Comparison of ENCODE assay signal across 8 cellular contexts in the genomic region with DNA sequence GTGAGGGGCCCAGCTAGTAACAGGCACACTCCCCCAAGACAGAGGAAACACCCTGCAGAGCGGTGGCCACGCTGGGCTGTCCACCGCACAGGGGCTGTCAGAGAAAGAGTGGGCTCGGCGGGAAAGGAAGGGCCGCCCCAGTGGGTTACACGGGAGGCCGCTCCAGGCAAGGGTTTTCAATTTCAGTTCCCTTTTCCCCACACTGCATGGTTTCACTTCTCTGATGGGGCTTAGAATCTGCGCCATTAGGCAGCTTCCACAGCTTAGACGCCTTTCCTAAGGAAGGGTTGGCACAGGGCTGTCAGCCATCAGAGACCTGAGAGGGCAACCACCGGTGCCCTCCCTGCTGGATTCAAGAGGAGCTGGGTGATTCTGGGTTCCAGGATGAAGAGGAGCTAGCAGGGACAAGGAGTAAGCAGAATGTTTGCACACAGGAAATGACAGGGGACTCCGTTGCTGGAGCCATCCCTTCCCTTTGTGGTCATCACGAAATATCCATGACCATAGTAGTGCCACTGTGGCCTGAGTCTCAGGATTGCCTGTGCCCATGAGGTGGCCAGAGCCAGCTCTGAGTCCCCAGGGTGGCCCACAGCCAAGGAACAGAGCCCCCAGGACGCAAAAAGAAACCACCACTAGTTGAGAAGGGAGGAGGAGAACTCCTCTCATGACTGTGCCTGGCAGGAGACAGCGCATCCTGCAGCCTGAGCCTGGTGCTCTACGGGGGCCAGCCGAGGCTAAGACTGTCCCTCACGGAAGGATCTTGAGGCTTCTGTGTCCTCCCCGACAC.
DNase-seq lines count a peak whose midpoint lies in the region; ATAC-seq and TF ChIP-seq lines count a peak whose summit lies in the region.

No MANE protein-coding gene starts in this region.

- H3K4me3 ChIP-seq in skeletal muscle tissue (ENCODE audit: low read length in 3 of 3): no peak overlapping the region

- H3K36me3 ChIP-seq in skeletal muscle tissue (ENCODE audit: control insufficient read depth in 3 of 3, insufficient read depth in 3 of 3, low read length in 3 of 3): no peaks in the 10 kb centered on the region

- H3K9me3 ChIP-seq in skeletal muscle tissue (ENCODE audit: control insufficient read depth in 3 of 3, low read length in 3 of 3): no peaks in the 10 kb centered on the region

- peaks cover 50% of the 10 kb centered on the region for H3K4me1 Mint-ChIP-seq in brain
- H3K4me1 Mint-ChIP-seq in mesothelial cell of epicardium: peaks cover 10% of the 10 kb centered on the region

- POLR2A ChIA-PET in GM10248 (lab: Yijun Ruan, JAX): no interaction called here

- no peak for TF ChIP-seq CTCF in GM10248 (IDR thresholded peaks at IDR 0.05; ENCODE audit: control extremely low read depth, extremely low read depth, low read depth, missing control alignments)
- no peak for TF ChIP-seq CTCF in brain (conservative IDR thresholded peaks at IDR 0.05)
- TF ChIP-seq CTCF in omental fat pad (IDR thresholded peaks at IDR 0.05): no peak
- TF ChIP-seq CTCF in mesothelial cell of epicardium (IDR thresholded peaks at IDR 0.05; ENCODE audit: unreplicated experiment): no peak

- H3K4me3 Mint-ChIP-seq in brain (peak overlapping the region in 1 of 5 experiments; percentile 25), mesothelial cell of epicardium (no peak overlapping the region)

- CTCF ChIA-PET in GM10248 (lab: Yijun Ruan, JAX): interaction anchor here (1.0 to 2.2 kb wide), 5 partner anchors 12 to 36 kb away, joined by 3 to 6 read pairs (median 3); no protein-coding TSS in a partner anchor

- H3K9me3 Mint-ChIP-seq in brain (peaks cover 0 to 2% (median 0%) of the 10 kb centered on the region in 5 experiments), mesothelial cell of epicardium (no peaks in the 10 kb centered on the region)

- no peak overlapping the region for H3K9ac ChIP-seq in skeletal muscle tissue (ENCODE audit: low read depth in 1 of 3, low read length in 3 of 3)

- no peaks in the 10 kb centered on the region for H3K27me3 Mint-ChIP-seq in brain
- peaks cover 1% of the 10 kb centered on the region for H3K27me3 Mint-ChIP-seq in mesothelial cell of epicardium (ENCODE audit: low read depth)

- peak overlapping the region; percentile 15 for H3K27ac ChIP-seq in skeletal muscle tissue (ENCODE audit: low read depth, low read length)

- H3K27me3 ChIP-seq in skeletal muscle tissue (ENCODE audit: control insufficient read depth in 3 of 3, insufficient read depth in 3 of 3, low read length in 3 of 3): no peaks in the 10 kb centered on the region

- peaks cover 0 to 13% (median 0%) of the 10 kb centered on the region in 3 donors for H3K4me1 ChIP-seq in skeletal muscle tissue (ENCODE audit: control insufficient read depth in 3 of 3, insufficient read depth in 3 of 3, low read length in 3 of 3)

- H3K27ac Mint-ChIP-seq in brain: peak overlapping the region in 3 of 5 experiments; percentile 22 to 86 (median 56)
- no peak overlapping the region for H3K27ac Mint-ChIP-seq in mesothelial cell of epicardium

- H3K36me3 Mint-ChIP-seq in brain (no peaks in the 10 kb centered on the region), mesothelial cell of epicardium (no peaks in the 10 kb centered on the region)

- peak; percentile 86 for DNase-seq in GM10248 (ENCODE audit: extremely low spot score)
- no peak for DNase-seq in omental fat pad (ENCODE audit: low spot score)
- DNase-seq in EL: no peak
- no peak for DNase-seq in mesothelial cell of epicardium (ENCODE audit: low spot score in 2 of 2, unreplicated experiment in 2 of 2)

- ATAC-seq in GM19455 (IDR thresholded peaks at IDR 0.05; ENCODE audit: unreplicated experiment) (peak; percentile 96), HG03457 (IDR thresholded peaks at IDR 0.05; ENCODE audit: unreplicated experiment) (peak; percentile 92), omental fat pad (ENCODE audit: low FRiP score) (no peak)
